Comparison of ENCODE assay signal across 1 cellular context in the genomic region with DNA sequence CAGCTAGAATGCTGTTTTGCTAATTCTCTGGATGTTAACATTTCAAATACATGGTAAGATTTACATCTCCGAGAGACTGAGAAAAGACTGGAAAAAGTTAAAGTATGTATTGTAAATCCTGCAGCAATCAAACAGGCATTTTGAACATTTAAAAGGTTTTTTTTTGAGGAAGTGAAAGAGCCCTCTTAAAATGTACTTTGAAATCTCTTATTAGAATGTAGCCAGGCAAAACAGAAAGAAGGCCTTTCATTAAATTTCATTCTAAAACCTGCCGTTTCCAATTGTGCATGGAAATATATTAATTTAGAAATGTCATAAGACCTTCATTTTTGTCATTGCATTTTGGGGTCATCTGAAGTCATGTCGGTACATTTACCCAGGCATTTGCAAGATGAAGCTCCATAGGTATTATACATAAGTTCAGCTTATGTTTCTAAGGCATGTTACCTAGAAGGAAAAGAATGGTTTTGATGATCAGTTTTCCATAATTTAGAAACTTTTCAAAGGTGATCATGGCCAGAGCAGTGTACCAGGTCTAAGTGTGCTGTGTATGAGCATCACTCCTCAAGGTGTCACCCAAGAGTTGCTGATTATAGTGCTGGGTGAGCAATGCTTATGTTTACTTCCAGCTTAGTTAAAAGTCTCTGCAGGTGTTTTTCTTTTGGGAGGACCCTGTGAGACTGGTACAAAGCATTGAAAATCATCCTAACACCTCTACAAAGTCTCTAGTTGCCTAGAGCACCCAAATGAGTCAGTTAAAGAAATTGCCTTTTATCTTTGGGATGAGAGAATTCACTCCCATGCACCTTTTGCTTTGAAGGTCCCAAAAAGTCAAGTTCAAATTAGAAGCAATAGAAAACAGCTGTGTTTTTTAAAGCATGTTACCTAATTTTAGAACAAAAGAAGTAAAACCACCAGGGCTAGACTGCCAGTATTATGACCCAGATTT.
TF ChIP-seq lines count a peak whose summit lies in the region.

No MANE protein-coding gene starts in this region.

TF ChIP-seq in GM12878, 131 proteins besides CTCF, POLR2A, EP300 and RAD21 (continued from another document):
- TF ChIP-seq, protein P1, sequence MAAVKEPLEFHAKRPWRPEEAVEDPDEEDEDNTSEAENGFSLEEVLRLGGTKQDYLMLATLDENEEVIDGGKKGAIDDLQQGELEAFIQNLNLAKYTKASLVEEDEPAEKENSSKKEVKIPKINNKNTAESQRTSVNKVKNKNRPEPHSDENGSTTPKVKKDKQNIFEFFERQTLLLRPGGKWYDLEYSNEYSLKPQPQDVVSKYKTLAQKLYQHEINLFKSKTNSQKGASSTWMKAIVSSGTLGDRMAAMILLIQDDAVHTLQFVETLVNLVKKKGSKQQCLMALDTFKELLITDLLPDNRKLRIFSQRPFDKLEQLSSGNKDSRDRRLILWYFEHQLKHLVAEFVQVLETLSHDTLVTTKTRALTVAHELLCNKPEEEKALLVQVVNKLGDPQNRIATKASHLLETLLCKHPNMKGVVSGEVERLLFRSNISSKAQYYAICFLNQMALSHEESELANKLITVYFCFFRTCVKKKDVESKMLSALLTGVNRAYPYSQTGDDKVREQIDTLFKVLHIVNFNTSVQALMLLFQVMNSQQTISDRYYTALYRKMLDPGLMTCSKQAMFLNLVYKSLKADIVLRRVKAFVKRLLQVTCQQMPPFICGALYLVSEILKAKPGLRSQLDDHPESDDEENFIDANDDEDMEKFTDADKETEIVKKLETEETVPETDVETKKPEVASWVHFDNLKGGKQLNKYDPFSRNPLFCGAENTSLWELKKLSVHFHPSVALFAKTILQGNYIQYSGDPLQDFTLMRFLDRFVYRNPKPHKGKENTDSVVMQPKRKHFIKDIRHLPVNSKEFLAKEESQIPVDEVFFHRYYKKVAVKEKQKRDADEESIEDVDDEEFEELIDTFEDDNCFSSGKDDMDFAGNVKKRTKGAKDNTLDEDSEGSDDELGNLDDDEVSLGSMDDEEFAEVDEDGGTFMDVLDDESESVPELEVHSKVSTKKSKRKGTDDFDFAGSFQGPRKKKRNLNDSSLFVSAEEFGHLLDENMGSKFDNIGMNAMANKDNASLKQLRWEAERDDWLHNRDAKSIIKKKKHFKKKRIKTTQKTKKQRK (IDR thresholded peaks at IDR 0.05; ENCODE audit: low read depth, low read length), result no peak
- TF ChIP-seq MYB (IDR thresholded peaks at IDR 0.05; ENCODE audit: borderline replicate concordance, low read depth, low read length), result no peak
- TF ChIP-seq ZNF274 (IDR thresholded peaks at IDR 0.05; ENCODE audit: insufficient read depth, insufficient read length), result no peak
- 0 out of 2 replicates have a peak, but pooled peaks have one; percentile 25 for TF ChIP-seq NR2F1 (conservative IDR thresholded peaks at IDR 0.05)
- no peak for TF ChIP-seq CBX3 (IDR thresholded peaks at IDR 0.05; ENCODE audit: borderline replicate concordance, low read depth)
TF ChIP-seq in GM12878: peak in this region for 7.
